ENCODE assay signal across 2 cellular contexts in the genomic region with DNA sequence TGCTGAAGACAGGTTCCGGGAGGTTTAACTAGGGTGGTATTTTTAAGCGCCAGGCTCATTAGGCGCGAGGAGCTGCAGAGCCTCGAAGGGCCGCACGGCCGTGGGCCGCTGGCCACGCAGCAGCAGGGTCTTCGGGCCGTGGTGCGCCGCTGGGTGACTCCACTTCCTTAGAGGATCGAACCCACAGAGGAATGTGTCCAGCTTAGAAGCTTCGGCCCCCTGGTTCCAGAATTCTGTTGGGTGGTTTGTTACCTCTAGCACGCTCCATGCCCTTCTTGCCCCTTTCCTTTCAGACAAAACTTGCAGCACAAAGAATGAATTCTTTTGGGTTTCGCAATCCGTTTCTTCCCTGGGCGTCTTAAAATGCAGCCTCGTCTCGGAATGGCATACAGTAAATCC.
A peak's percentile ranks its signal among the peaks of the same experiment; 100 is the strongest.
TF ChIP-seq lines count a peak whose summit lies in the region.

No MANE protein-coding gene starts in this region.

TF ChIP-seq in IMR-90, 13 proteins besides CTCF, POLR2A, EP300 and RAD21:
- TF ChIP-seq BHLHE40 (IDR thresholded peaks at IDR 0.05; ENCODE audit: low read depth, low read length) (no peak), CEBPB (IDR thresholded peaks at IDR 0.05; ENCODE audit: low read depth, low read length) (peak; percentile 96), RCOR1 (IDR thresholded peaks at IDR 0.05; ENCODE audit: insufficient replicate concordance, low read length) (no peak)

TF ChIP-seq in K562, 482 proteins besides CTCF, POLR2A, EP300 and RAD21 (continues in another document):
- TF ChIP-seq, protein P1, sequence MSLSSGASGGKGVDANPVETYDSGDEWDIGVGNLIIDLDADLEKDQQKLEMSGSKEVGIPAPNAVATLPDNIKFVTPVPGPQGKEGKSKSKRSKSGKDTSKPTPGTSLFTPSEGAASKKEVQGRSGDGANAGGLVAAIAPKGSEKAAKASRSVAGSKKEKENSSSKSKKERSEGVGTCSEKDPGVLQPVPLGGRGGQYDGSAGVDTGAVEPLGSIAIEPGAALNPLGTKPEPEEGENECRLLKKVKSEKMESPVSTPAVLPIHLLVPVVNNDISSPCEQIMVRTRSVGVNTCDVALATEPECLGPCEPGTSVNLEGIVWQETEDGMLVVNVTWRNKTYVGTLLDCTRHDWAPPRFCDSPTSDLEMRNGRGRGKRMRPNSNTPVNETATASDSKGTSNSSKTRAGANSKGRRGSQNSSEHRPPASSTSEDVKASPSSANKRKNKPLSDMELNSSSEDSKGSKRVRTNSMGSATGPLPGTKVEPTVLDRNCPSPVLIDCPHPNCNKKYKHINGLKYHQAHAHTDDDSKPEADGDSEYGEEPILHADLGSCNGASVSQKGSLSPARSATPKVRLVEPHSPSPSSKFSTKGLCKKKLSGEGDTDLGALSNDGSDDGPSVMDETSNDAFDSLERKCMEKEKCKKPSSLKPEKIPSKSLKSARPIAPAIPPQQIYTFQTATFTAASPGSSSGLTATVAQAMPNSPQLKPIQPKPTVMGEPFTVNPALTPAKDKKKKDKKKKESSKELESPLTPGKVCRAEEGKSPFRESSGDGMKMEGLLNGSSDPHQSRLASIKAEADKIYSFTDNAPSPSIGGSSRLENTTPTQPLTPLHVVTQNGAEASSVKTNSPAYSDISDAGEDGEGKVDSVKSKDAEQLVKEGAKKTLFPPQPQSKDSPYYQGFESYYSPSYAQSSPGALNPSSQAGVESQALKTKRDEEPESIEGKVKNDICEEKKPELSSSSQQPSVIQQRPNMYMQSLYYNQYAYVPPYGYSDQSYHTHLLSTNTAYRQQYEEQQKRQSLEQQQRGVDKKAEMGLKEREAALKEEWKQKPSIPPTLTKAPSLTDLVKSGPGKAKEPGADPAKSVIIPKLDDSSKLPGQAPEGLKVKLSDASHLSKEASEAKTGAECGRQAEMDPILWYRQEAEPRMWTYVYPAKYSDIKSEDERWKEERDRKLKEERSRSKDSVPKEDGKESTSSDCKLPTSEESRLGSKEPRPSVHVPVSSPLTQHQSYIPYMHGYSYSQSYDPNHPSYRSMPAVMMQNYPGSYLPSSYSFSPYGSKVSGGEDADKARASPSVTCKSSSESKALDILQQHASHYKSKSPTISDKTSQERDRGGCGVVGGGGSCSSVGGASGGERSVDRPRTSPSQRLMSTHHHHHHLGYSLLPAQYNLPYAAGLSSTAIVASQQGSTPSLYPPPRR (CRISPR knock-in tag; IDR thresholded peaks at IDR 0.05; ENCODE audit: borderline replicate concordance) = no peak
- TF ChIP-seq, protein P2, sequence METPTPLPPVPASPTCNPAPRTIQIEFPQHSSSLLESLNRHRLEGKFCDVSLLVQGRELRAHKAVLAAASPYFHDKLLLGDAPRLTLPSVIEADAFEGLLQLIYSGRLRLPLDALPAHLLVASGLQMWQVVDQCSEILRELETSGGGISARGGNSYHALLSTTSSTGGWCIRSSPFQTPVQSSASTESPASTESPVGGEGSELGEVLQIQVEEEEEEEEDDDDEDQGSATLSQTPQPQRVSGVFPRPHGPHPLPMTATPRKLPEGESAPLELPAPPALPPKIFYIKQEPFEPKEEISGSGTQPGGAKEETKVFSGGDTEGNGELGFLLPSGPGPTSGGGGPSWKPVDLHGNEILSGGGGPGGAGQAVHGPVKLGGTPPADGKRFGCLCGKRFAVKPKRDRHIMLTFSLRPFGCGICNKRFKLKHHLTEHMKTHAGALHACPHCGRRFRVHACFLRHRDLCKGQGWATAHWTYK (CRISPR knock-in tag; IDR thresholded peaks at IDR 0.05) = no peak
- no peak for TF ChIP-seq ZNF551 (CRISPR knock-in tag; IDR thresholded peaks at IDR 0.05)
- TF ChIP-seq CBX2 (IDR thresholded peaks at IDR 0.05; ENCODE audit: insufficient read depth, low read length, poor library complexity, severe bottlenecking) = no peak
- TF ChIP-seq, protein P3, sequence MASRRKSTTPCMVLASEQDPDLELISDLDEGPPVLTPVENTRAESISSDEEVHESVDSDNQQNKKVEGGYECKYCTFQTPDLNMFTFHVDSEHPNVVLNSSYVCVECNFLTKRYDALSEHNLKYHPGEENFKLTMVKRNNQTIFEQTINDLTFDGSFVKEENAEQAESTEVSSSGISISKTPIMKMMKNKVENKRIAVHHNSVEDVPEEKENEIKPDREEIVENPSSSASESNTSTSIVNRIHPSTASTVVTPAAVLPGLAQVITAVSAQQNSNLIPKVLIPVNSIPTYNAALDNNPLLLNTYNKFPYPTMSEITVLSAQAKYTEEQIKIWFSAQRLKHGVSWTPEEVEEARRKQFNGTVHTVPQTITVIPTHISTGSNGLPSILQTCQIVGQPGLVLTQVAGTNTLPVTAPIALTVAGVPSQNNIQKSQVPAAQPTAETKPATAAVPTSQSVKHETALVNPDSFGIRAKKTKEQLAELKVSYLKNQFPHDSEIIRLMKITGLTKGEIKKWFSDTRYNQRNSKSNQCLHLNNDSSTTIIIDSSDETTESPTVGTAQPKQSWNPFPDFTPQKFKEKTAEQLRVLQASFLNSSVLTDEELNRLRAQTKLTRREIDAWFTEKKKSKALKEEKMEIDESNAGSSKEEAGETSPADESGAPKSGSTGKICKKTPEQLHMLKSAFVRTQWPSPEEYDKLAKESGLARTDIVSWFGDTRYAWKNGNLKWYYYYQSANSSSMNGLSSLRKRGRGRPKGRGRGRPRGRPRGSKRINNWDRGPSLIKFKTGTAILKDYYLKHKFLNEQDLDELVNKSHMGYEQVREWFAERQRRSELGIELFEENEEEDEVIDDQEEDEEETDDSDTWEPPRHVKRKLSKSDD (conservative IDR thresholded peaks at IDR 0.05; ENCODE audit: low read length) = no peak
- no peak for TF ChIP-seq MAFF (IDR thresholded peaks at IDR 0.05; ENCODE audit: low read length)
- no peak for TF ChIP-seq FOXK2 (conservative IDR thresholded peaks at IDR 0.05 in 1 of 2, IDR thresholded peaks at IDR 0.05 in 1 of 2; ENCODE audit: low read depth in 2 of 2)
- TF ChIP-seq RNF2 (IDR thresholded peaks at IDR 0.05) = no peak
- TF ChIP-seq HIVEP1 (CRISPR knock-in tag; IDR thresholded peaks at IDR 0.05) = no peak
- TF ChIP-seq HNRNPLL (IDR thresholded peaks at IDR 0.05; ENCODE audit: low read depth, low read length, poor library complexity, severe bottlenecking) = no peak
- no peak for TF ChIP-seq BMI1 (IDR thresholded peaks at IDR 0.05; ENCODE audit: low read length)
- no peak for TF ChIP-seq MEF2A (IDR thresholded peaks at IDR 0.05; ENCODE audit: control insufficient read depth, low read depth, low read length)
- TF ChIP-seq PCBP2 (IDR thresholded peaks at IDR 0.05; ENCODE audit: low read depth, low read length, poor library complexity, severe bottlenecking) = no peak
- TF ChIP-seq, protein P4, sequence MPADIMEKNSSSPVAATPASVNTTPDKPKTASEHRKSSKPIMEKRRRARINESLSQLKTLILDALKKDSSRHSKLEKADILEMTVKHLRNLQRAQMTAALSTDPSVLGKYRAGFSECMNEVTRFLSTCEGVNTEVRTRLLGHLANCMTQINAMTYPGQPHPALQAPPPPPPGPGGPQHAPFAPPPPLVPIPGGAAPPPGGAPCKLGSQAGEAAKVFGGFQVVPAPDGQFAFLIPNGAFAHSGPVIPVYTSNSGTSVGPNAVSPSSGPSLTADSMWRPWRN (IDR thresholded peaks at IDR 0.05; ENCODE audit: low read depth) = no peak
- TF ChIP-seq, protein P5, sequence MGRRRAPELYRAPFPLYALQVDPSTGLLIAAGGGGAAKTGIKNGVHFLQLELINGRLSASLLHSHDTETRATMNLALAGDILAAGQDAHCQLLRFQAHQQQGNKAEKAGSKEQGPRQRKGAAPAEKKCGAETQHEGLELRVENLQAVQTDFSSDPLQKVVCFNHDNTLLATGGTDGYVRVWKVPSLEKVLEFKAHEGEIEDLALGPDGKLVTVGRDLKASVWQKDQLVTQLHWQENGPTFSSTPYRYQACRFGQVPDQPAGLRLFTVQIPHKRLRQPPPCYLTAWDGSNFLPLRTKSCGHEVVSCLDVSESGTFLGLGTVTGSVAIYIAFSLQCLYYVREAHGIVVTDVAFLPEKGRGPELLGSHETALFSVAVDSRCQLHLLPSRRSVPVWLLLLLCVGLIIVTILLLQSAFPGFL (CRISPR knock-in tag; IDR thresholded peaks at IDR 0.05) = no peak
- TF ChIP-seq, protein P6, sequence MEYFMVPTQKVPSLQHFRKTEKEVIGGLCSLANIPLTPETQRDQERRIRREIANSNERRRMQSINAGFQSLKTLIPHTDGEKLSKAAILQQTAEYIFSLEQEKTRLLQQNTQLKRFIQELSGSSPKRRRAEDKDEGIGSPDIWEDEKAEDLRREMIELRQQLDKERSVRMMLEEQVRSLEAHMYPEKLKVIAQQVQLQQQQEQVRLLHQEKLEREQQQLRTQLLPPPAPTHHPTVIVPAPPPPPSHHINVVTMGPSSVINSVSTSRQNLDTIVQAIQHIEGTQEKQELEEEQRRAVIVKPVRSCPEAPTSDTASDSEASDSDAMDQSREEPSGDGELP (CRISPR knock-in tag; IDR thresholded peaks at IDR 0.05; ENCODE audit: borderline replicate concordance) = 0 out of 2 replicates have a peak, but pooled peaks have one; percentile 25
- TF ChIP-seq NR1H2 (CRISPR knock-in tag; IDR thresholded peaks at IDR 0.05) = no peak
- TF ChIP-seq NUFIP1 (IDR thresholded peaks at IDR 0.05; ENCODE audit: partially characterized antibody) = no peak
- TF ChIP-seq NONO (IDR thresholded peaks at IDR 0.05; ENCODE audit: low read depth in 2 of 2, low read length in 1 of 2) = no peak
- TF ChIP-seq YY1 (IDR thresholded peaks at IDR 0.05; ENCODE audit: borderline replicate concordance in 1 of 3, control insufficient read depth in 1 of 3, extremely low read depth in 1 of 3, insufficient read depth in 3 of 3, insufficient read length in 1 of 3, insufficient replicate concordance in 2 of 3, low read depth in 1 of 3, low read length in 2 of 3) = no peak
- TF ChIP-seq BHLHE40 (IDR thresholded peaks at IDR 0.05; ENCODE audit: low read length) = no peak
- TF ChIP-seq ZNF354B (CRISPR knock-in tag; IDR thresholded peaks at IDR 0.05) = no peak
- no peak for TF ChIP-seq FUS (optimal IDR thresholded peaks at IDR 0.05; ENCODE audit: low read depth, low read length)
- TF ChIP-seq, protein P7, sequence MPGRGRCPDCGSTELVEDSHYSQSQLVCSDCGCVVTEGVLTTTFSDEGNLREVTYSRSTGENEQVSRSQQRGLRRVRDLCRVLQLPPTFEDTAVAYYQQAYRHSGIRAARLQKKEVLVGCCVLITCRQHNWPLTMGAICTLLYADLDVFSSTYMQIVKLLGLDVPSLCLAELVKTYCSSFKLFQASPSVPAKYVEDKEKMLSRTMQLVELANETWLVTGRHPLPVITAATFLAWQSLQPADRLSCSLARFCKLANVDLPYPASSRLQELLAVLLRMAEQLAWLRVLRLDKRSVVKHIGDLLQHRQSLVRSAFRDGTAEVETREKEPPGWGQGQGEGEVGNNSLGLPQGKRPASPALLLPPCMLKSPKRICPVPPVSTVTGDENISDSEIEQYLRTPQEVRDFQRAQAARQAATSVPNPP (IDR thresholded peaks at IDR 0.05; ENCODE audit: borderline replicate concordance, insufficient read depth, insufficient read length) = no peak
- TF ChIP-seq ZNF717 (CRISPR knock-in tag; IDR thresholded peaks at IDR 0.05) = no peak
- peak; percentile 84 for TF ChIP-seq CEBPG (CRISPR knock-in tag; IDR thresholded peaks at IDR 0.05)
- peak; percentile 84 to 95 for TF ChIP-seq CEBPG (tag; conservative IDR thresholded peaks at IDR 0.05 in 1 of 2, IDR thresholded peaks at IDR 0.05 in 1 of 2)
- TF ChIP-seq POU5F1 (IDR thresholded peaks at IDR 0.05; ENCODE audit: borderline replicate concordance, low read depth, low read length, partially characterized antibody) = no peak
- no peak for TF ChIP-seq MAZ (CRISPR knock-in tag; conservative IDR thresholded peaks at IDR 0.05 in 1 of 2, IDR thresholded peaks at IDR 0.05 in 1 of 2)
- no peak for TF ChIP-seq TCF7L2 (IDR thresholded peaks at IDR 0.05; ENCODE audit: low read depth, low read length)
- TF ChIP-seq ARHGAP35 (IDR thresholded peaks at IDR 0.05; ENCODE audit: partially characterized antibody) = no peak
- peak; percentile 96 for TF ChIP-seq L3MBTL2 (IDR thresholded peaks at IDR 0.05)
- TF ChIP-seq, protein P8, sequence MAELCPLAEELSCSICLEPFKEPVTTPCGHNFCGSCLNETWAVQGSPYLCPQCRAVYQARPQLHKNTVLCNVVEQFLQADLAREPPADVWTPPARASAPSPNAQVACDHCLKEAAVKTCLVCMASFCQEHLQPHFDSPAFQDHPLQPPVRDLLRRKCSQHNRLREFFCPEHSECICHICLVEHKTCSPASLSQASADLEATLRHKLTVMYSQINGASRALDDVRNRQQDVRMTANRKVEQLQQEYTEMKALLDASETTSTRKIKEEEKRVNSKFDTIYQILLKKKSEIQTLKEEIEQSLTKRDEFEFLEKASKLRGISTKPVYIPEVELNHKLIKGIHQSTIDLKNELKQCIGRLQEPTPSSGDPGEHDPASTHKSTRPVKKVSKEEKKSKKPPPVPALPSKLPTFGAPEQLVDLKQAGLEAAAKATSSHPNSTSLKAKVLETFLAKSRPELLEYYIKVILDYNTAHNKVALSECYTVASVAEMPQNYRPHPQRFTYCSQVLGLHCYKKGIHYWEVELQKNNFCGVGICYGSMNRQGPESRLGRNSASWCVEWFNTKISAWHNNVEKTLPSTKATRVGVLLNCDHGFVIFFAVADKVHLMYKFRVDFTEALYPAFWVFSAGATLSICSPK (IDR thresholded peaks at IDR 0.05; ENCODE audit: borderline replicate concordance) = no peak
- TF ChIP-seq, protein P9, sequence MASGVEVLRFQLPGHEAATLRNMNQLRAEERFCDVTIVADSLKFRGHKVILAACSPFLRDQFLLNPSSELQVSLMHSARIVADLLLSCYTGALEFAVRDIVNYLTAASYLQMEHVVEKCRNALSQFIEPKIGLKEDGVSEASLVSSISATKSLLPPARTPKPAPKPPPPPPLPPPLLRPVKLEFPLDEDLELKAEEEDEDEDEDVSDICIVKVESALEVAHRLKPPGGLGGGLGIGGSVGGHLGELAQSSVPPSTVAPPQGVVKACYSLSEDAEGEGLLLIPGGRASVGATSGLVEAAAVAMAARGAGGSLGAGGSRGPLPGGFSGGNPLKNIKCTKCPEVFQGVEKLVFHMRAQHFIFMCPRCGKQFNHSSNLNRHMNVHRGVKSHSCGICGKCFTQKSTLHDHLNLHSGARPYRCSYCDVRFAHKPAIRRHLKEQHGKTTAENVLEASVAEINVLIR (CRISPR knock-in tag; IDR thresholded peaks at IDR 0.05) = no peak
